ENCODE assay signal across 22 cellular contexts in genomic region chr22:20450551-20450906, GRCh38.
"Had no signal": no experiment of that assay in that cellular context is flagged by ENCODE, and none has a peak within 500 bp of the region (broad histone marks: within the 10 kb centered on the region; RNA-seq: fewer than 3 reads in every experiment).

No MANE protein-coding gene starts in this region.

- H3K27me3 ChIP-seq: MG63, SJSA1 had no signal

- H3K27ac ChIP-seq: SJSA1, SK-N-MC had no signal

- DNase-seq: IMR-90, MG63, NCI-H1092, NCI-H1105 treated with DMSO at 0.1 percent for 48 hours, NCI-H1417 treated with DMSO at 0.1 percent for 48 hours, NCI-H146, NCI-H1694 treated with DMSO at 0.1 percent for 48 hours, NCI-H1930, NCI-H2081, NCI-H2107, NCI-H226, NCI-H446, NCI-H510A, NCI-H524 treated with DMSO at 0.1 percent for 48 hours, NCI-H69, NCI-H774, Right ventricle myocardium superior, RPMI8226, SIG-M5 had no signal

- FAIRE-seq: RCC 7860 had no signal

- H3K9me3 ChIP-seq: MG63, SJSA1 had no signal

- H3K4me3 ChIP-seq: MG63, SJSA1, SK-N-MC had no signal
